1 cellular context compared by ENCODE assay signal in genomic region chr9:36550135-36550534, GRCh38.
TF ChIP-seq lines count a peak whose summit lies in the region.

No MANE protein-coding gene starts in this region.

TF ChIP-seq in GM12878, 131 proteins besides CTCF, POLR2A, EP300 and RAD21:
- TF ChIP-seq TARDBP (IDR thresholded peaks at IDR 0.05; ENCODE audit: borderline replicate concordance), result no peak
- no peak for TF ChIP-seq POLR2AphosphoS5 (IDR thresholded peaks at IDR 0.05; ENCODE audit: low read length)
- no peak for TF ChIP-seq CHD2 (IDR thresholded peaks at IDR 0.05; ENCODE audit: borderline replicate concordance, low read depth, low read length)
- no peak for TF ChIP-seq HCFC1 (IDR thresholded peaks at IDR 0.05; ENCODE audit: low read length)
- no peak for TF ChIP-seq ZNF622 (IDR thresholded peaks at IDR 0.05)
- TF ChIP-seq RELB (IDR thresholded peaks at IDR 0.05; ENCODE audit: low read depth), result no peak
- no peak for TF ChIP-seq KLF5 (IDR thresholded peaks at IDR 0.05; ENCODE audit: partially characterized antibody)
- no peak for TF ChIP-seq EZH2 (IDR thresholded peaks at IDR 0.05; ENCODE audit: borderline replicate concordance, control insufficient read depth, low read depth, low read length)
- TF ChIP-seq SMAD1 (IDR thresholded peaks at IDR 0.05; ENCODE audit: low read depth, partially characterized antibody), result no peak
- TF ChIP-seq MTA3 (IDR thresholded peaks at IDR 0.05; ENCODE audit: borderline replicate concordance, low read length), result no peak
- no peak for TF ChIP-seq NFXL1 (IDR thresholded peaks at IDR 0.05; ENCODE audit: borderline replicate concordance)
- no peak for TF ChIP-seq NFYA (IDR thresholded peaks at IDR 0.05; ENCODE audit: borderline replicate concordance, low read depth, low read length)
- no peak for TF ChIP-seq HSF1 (IDR thresholded peaks at IDR 0.05; ENCODE audit: low read depth, low read length)
- TF ChIP-seq MLLT1 (IDR thresholded peaks at IDR 0.05), result no peak
- no peak for TF ChIP-seq SKIL (IDR thresholded peaks at IDR 0.05; ENCODE audit: low read depth, poor library complexity, severe bottlenecking)
